Comparison of ENCODE assay signal across 10 cellular contexts in the genomic region with DNA sequence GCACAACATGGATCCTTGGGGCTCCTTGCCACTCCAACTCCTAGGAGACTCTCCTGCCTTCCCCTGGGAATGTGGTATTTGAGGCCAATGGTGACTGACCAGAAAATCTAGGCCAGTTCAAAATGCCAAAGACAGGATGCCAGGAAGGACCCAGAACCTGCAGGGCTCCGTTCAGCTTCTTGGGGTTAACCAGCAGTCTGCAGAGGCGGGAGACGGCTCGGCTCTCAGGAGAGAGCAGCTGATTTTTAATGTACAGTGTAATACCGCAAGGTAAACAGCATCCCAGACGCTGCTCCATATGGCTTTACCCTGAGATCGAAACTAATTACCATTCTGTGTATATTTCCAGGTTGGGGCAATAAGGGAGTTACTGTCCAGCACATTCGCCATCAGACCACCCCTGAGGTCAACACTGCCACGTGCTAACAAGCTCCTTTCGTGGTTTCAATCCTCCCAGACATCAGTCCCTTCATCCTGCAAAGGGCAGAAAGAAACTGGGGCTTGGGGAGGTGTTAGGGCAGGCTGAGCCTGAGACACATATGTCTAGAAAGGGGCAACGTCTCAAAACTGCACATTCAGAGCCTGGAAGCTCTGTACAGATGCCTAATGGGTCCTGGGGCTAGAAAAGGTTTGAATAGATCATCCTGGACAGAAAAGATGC. TPM values are rescaled to one million over a fixed set of nuclear protein-coding genes. Genes with fewer than 3 reads are reported as not detected.
A peak's percentile ranks its signal among the peaks of the same experiment; 100 is the strongest.
DNase-seq lines count a peak whose midpoint lies in the region; ATAC-seq and TF ChIP-seq lines count a peak whose summit lies in the region.
"Had no signal": no experiment of that assay in that cellular context is flagged by ENCODE, and none has a peak within 500 bp of the region (broad histone marks: within the 10 kb centered on the region; RNA-seq: fewer than 3 reads in every experiment).

No MANE protein-coding gene starts in this region.

- no peak for ATAC-seq in WTC11
- no peak for ATAC-seq in HG03378 (IDR thresholded peaks at IDR 0.05; ENCODE audit: unreplicated experiment)
- ATAC-seq: Panc1 had no signal

- H3K79me2 ChIP-seq in GM23248 (ENCODE audit: insufficient read depth): no peaks in the 10 kb centered on the region

- WGBS in GM23248 (ENCODE audit: low coverage in 1 of 2, low lambda C conversion rate in 2 of 2, missing lambda C conversion rate in 2 of 2), 2 experiments: 85 to 87% methylated on average over 11 of the region's 11 CpGs

- H3K9ac ChIP-seq in GM23248: no peak overlapping the region

- no peaks in the 10 kb centered on the region for H3K9me3 Mint-ChIP-seq in WTC11

- no peak overlapping the region; the same call in 1 of the 2 replicates for H3K4me3 Mint-ChIP-seq in WTC11

- H3K36me3 Mint-ChIP-seq in WTC11: peaks cover 3% of the 10 kb centered on the region; the same call in 1 of the 2 replicates

- peaks cover 46% of the 10 kb centered on the region for H3K4me1 Mint-ChIP-seq in WTC11

- CTCF ChIA-PET in WTC11 (lab: Charles Lee): interaction anchor here (0.9 kb wide), 1 partner anchor 10 kb away, joined by 3 read pairs; no protein-coding TSS in a partner anchor

- H4K20me1 ChIP-seq in GM23248 (ENCODE audit: insufficient read depth): no peaks in the 10 kb centered on the region

- no peaks in the 10 kb centered on the region for H3K36me3 ChIP-seq in GM23248 (ENCODE audit: low read depth)

- no peaks in the 10 kb centered on the region for H3F3A ChIP-seq in GM23248 (ENCODE audit: insufficient read depth)

- no peak overlapping the region for H3K4me2 ChIP-seq in GM23248 (ENCODE audit: unreplicated experiment)

- no peak overlapping the region for H2AFZ ChIP-seq in GM23248

- no peaks in the 10 kb centered on the region for H3K27me3 ChIP-seq in GM23248 (replicated peaks; ENCODE audit: insufficient read depth)

- H3K9me3 ChIP-seq in GM23248 (ENCODE audit: low read depth): no peaks in the 10 kb centered on the region

- POLR2A ChIA-PET in WTC11 (lab: Charles Lee): no interaction called here

- no peak overlapping the region for H3K4me3 ChIP-seq in GM23248
- H3K4me3 ChIP-seq: skin epidermis had no signal

- H3K4me1 ChIP-seq in GM23248 (ENCODE audit: insufficient read depth): peaks cover 9% of the 10 kb centered on the region

- H3K27ac ChIP-seq in GM23248: no peak overlapping the region

- in situ Hi-C loops in G401 (cut with HindIII; ENCODE audit: low sequenced_read_pairs): no loop called here
- in situ Hi-C loops in GM23248 (cut with MboI): no loop called here

- no peak for TF ChIP-seq CTCF in WTC11 (IDR thresholded peaks at IDR 0.05)

- H3K9me2 ChIP-seq in GM23248 (ENCODE audit: insufficient read depth): no peaks in the 10 kb centered on the region

- DNase-seq in Ammon's horn (ENCODE audit: low spot score) (peak; percentile 59), DMS 273 treated with DMSO at 0.1 percent for 48 hours (lab: John Stamatoyannopoulos, UW) (peak; percentile 90), WTC11 (ENCODE audit: low spot score) (no peak), medulla oblongata (ENCODE audit: extremely low spot score) (peak; percentile 76), G401 (ENCODE audit: low spot score) (no peak), GM23248 (no peak), SW 1271 (lab: John Stamatoyannopoulos, UW) (no peak)

- peak overlapping the region; percentile 65 for H3K27ac Mint-ChIP-seq in WTC11

- H3K27me3 Mint-ChIP-seq in WTC11 (ENCODE audit: low read depth): no peaks in the 10 kb centered on the region

TF ChIP-seq in WTC11, 78 proteins besides CTCF, POLR2A, EP300 and RAD21:
- TF ChIP-seq, protein P1, sequence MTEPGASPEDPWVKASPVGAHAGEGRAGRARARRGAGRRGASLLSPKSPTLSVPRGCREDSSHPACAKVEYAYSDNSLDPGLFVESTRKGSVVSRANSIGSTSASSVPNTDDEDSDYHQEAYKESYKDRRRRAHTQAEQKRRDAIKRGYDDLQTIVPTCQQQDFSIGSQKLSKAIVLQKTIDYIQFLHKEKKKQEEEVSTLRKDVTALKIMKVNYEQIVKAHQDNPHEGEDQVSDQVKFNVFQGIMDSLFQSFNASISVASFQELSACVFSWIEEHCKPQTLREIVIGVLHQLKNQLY (CRISPR knock-in tag; IDR thresholded peaks at IDR 0.05): no peak
- TF ChIP-seq RORB (CRISPR knock-in tag; IDR thresholded peaks at IDR 0.05): no peak
- no peak for TF ChIP-seq AR (CRISPR knock-in tag; IDR thresholded peaks at IDR 0.05)
- TF ChIP-seq HMGA2 (CRISPR knock-in tag; IDR thresholded peaks at IDR 0.05): no peak
TF ChIP-seq in WTC11: peak in this region for 0.

RNA-seq across cellular contexts. Expression of gene ITPKB, which starts 16.7 kb away (rescaled TPM):
- 13.1 to 15.6 TPM (median 13.5 TPM) in 3 replicates for total RNA-seq in WTC11 (2021)
- 11.4 and 15.2 TPM in 2 replicates for total RNA-seq in G401 (2014; rRNA removed; shearing (Covaris generic))
- total RNA-seq in GM23248 (2014; rRNA removed; shearing (Covaris generic)): 0.86 and 1.6 TPM in 2 replicates
- 0.26 and 0.33 TPM in 2 replicates for polyA plus RNA-seq in GM23248 (2016; fragmentation: Nextera tagmentation; extraction: Ambion mirVana)

Comparison
In these comparisons a context has a peak if more than half of its experiments do, and no peak if none do; other contexts are left out.
1. DNase-seq: peak in Ammon's horn (single experiment), DMS 273 treated with DMSO at 0.1 percent for 48 hours (single experiment) and medulla oblongata (single experiment); none in WTC11 (single experiment), G401 (single experiment), GM23248 (single experiment) and SW 1271 (0 of 2).